32 cellular contexts compared by ENCODE assay signal in the genomic region with DNA sequence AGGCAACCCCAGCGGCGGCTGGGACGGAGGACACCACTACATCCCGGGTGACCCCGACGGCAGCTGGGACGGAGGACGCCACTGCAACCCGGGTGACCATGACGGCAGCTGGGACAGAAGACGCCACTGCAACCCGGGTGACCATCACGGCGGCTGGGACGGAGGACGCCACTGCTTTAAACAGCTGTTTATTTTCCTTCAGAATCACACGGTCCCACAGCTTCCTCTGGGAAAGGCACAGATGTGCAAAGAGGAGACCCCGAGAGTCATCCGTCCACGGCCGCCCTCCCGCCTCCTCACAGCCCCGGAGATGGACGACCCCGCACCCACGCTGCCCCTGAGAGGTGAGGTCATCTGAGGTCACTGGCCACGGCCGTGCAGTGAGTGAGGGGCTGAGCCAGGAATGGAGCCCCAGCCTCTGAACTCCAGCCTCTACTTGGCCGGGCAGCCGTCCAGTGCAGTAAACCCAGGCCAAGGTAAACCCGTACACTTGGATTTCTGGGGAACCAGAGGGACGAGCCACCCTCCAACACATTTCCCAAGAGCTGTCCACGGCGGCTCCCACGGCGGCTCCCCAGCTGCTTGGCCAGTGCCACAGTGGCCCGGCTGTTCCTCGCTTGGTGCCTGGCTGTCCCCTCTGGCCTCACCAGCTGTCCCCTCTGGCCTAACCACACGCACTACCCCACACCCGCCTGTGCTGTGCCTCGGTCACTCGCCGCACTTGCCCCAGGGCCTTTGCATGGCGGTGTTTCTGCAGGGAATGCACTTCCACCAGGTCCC. TPM values are rescaled to one million over a fixed set of nuclear protein-coding genes. Genes with fewer than 3 reads are reported as not detected.
"Had no signal": no experiment of that assay in that cellular context is flagged by ENCODE, and none has a peak within 500 bp of the region (broad histone marks: within the 10 kb centered on the region; RNA-seq: fewer than 3 reads in every experiment).

No MANE protein-coding gene starts in this region.

- H3K27me3 ChIP-seq: adrenal gland, ascending aorta, neural progenitor cell had no signal

- FAIRE-seq: islet of Langerhans, TTC549 had no signal

- H3K36me3 ChIP-seq: adrenal gland, ascending aorta, brain microvascular endothelial cell, neural progenitor cell, tibial nerve, WERI-Rb-1 had no signal

- ATAC-seq: esophagus mucosa, natural killer cell had no signal

- H3K27ac ChIP-seq: ascending aorta, brain microvascular endothelial cell, neural progenitor cell, tibial nerve, WERI-Rb-1 had no signal

- DNase-seq: activated CD4-positive, alpha-beta memory T cell treated with anti-CD3 and anti-CD28 coated beads for 36 hours; activated CD4-positive, alpha-beta T cell treated with anti-CD3 and anti-CD28 coated beads, Interleukin-2, amount 10 ng/mL, durations not matched to agents 24 days and 14 days; activated CD4-positive, CD25-positive, alpha-beta regulatory T cell treated with anti-CD3 and anti-CD28 coated beads, Interleukin-2, amount 50 U/mL, for 72 hours; activated CD8-positive, alpha-beta memory T cell treated with anti-CD3 and anti-CD28 coated beads, Interleukin-2, amount 50 U/mL, for 4 hours; activated effector memory CD4-positive, alpha-beta T cell treated with anti-CD3 and anti-CD28 coated beads, Interleukin-2, amount 50 U/mL, for 16 hours; activated naive CD4-positive, alpha-beta T cell treated with anti-CD3 and anti-CD28 coated beads for 36 hours; activated naive CD8-positive, alpha-beta T cell treated with anti-CD3 and anti-CD28 coated beads for 36 hours; activated T-cell treated with anti-CD3 and anti-CD28 coated beads, Interleukin-2, amount 50 U/mL, for 1 hour; adrenal gland; brain microvascular endothelial cell; central memory CD4-positive, alpha-beta T cell; endodermal cell; foreskin fibroblast; midbrain; natural killer cell; stimulated activated CD4-positive, alpha-beta T cell treated with anti-CD3 and anti-CD28 coated beads, Interleukin-2, amount 100 ng/mL, for 48 hours; stimulated activated naive CD4-positive, alpha-beta T cell treated with Interleukin-2 at 50 U/mL for 16 hours; WERI-Rb-1 had no signal

- H3K4me1 ChIP-seq: ascending aorta had no signal

- H3K9me3 ChIP-seq: adrenal gland, ascending aorta, tibial nerve had no signal

- H3K4me3 ChIP-seq: adrenal gland, ascending aorta, neural progenitor cell, tibial nerve had no signal

RNA-seq across cellular contexts. Expression of a gene that starts 43.2 kb away (rescaled TPM):
- total RNA-seq: activated CD4-positive, alpha-beta memory T cell treated with anti-CD3 and anti-CD28 coated beads for 36 hours; activated CD4-positive, alpha-beta T cell treated with anti-CD3 and anti-CD28 coated beads, Interleukin-2, amount 10 ng/mL, durations not matched to agents 24 days and 14 days; activated CD8-positive, alpha-beta memory T cell treated with anti-CD3 and anti-CD28 coated beads for 36 hours; activated naive CD4-positive, alpha-beta T cell treated with anti-CD3 and anti-CD28 coated beads for 36 hours; activated naive CD8-positive, alpha-beta T cell treated with anti-CD3 and anti-CD28 coated beads for 36 hours; activated T-helper 1 cell treated with anti-CD3 and anti-CD28 coated beads, Interleukin-12 subunit alpha, Interleukin-12 subunit beta, Interleukin-2, Interleukin-4 antibody, amounts not matched to agents 30 ng/mL and 10 ng/mL and 1 ng/mL, durations not matched to agents 14 hours and 24 hours and 36 hours; ascending aorta; endodermal cell; esophagus mucosa; lower leg skin; osteoblast; posterior vena cava; renal cortical epithelial cell; T-helper 1 cell treated with Interleukin-12 subunit alpha and Interleukin-12 subunit beta and Interleukin-4 antibody, amounts not matched to agents 30 ng/mL and 1 ng/mL, for 36 hours; tibial nerve; ureter had no signal
